11 cellular contexts compared by ENCODE assay signal in the genomic region with DNA sequence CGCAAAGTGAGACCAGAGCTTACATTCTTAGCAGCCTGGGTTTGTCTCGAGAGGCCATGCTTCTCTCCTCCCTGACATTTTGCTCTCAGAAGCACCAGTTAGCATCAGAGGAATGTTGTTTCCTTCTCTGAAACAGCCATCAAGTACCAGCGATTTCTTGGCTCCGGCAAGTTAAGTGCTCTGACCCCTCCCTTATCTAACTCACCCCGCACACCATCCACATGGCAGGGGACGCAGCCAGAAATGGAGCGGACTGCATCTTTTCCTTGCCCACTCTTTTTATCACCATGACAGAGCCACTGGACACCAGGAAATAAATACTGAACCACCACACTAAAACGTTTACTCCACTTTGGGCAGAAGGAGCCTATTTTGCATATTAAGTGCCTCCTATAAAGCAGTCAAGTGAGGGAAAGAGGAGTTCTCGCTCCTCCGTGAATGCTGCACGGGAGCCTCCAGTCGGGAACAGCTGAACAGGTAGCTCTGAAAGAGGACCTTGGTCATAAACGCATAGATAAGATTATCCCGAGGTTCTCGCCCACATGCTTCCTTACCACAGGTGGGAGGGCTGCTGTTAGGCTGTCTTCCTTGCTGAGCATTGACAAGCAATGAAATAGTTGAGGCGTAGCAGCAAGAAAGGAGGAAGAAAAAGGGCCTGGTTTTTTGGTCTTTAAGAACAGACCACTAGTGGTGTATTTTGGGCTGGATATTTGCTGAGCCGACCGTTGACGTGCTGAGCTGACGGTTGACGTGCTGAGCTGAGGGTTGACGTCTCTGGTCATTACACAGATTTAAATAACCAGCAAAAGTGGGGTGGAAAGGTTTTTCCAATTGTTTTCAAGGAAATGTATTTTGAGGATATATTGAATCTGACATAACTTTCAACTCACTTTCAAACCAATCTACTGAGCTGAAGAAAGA.
A peak's percentile ranks its signal among the peaks of the same experiment; 100 is the strongest.
DNase-seq lines count a peak whose midpoint lies in the region; ATAC-seq and TF ChIP-seq lines count a peak whose summit lies in the region.
"Had no signal": no experiment of that assay in that cellular context is flagged by ENCODE, and none has a peak within 500 bp of the region (broad histone marks: within the 10 kb centered on the region; RNA-seq: fewer than 3 reads in every experiment).

No MANE protein-coding gene starts in this region.

- H2AFZ ChIP-seq in neural progenitor cell (replicated peaks): no peak overlapping the region

- H3K36me3 ChIP-seq in cardiac muscle cell (peaks cover 3% of the 10 kb centered on the region), neural progenitor cell (peaks cover 8% of the 10 kb centered on the region)

- H3K4me2 ChIP-seq in neural progenitor cell: peak overlapping the region; percentile 70

- H3K4me1 ChIP-seq in cardiac muscle cell (ENCODE audit: low read depth) (peaks cover 75% of the 10 kb centered on the region), neural progenitor cell (peaks cover 16% of the 10 kb centered on the region)

- H3K27me3 Mint-ChIP-seq in neural progenitor cell (ENCODE audit: insufficient read depth, low read depth): peaks cover 8% of the 10 kb centered on the region
- no peaks in the 10 kb centered on the region for H3K27me3 Mint-ChIP-seq in effector memory CD8-positive, alpha-beta T cell
- H3K27me3 Mint-ChIP-seq: memory B cell had no signal

- no peaks in the 10 kb centered on the region for H3K9me3 Mint-ChIP-seq in neural progenitor cell
- no peaks in the 10 kb centered on the region for H3K9me3 Mint-ChIP-seq in effector memory CD8-positive, alpha-beta T cell
- H3K9me3 Mint-ChIP-seq: memory B cell had no signal

- peaks cover 37% of the 10 kb centered on the region for H3F3A ChIP-seq in neural progenitor cell (ENCODE audit: low read depth)

- no peaks in the 10 kb centered on the region for H3K79me2 ChIP-seq in neural progenitor cell (ENCODE audit: low read depth)

- in situ Hi-C loops in ACHN (cut with HindIII; ENCODE audit: low pct_ligation_motif_present, low pct_unique_long_range_greater_than_20kb, low sequenced_read_pairs): no loop called here

- H3K27me3 ChIP-seq in cardiac muscle cell (no peaks in the 10 kb centered on the region), neural progenitor cell (no peaks in the 10 kb centered on the region)
- H3K27me3 ChIP-seq: BE2C had no signal

- no peaks in the 10 kb centered on the region for H3K9me3 ChIP-seq in cardiac muscle cell (ENCODE audit: low read depth)
- H3K9me3 ChIP-seq in neural progenitor cell (ENCODE audit: low read depth): no peaks in the 10 kb centered on the region
- H3K9me3 ChIP-seq: BE2C had no signal

- TF ChIP-seq CTCF in cardiac muscle cell (IDR thresholded peaks at IDR 0.05; ENCODE audit: low read depth, low read length) (no peak), neural progenitor cell (IDR thresholded peaks at IDR 0.05) (no peak)

- H3K27ac ChIP-seq in cardiac muscle cell (peak overlapping the region; percentile 100), neural progenitor cell (peak overlapping the region; percentile 84)

- H3K4me3 Mint-ChIP-seq in neural progenitor cell: peak overlapping the region; percentile 83
- no peak overlapping the region for H3K4me3 Mint-ChIP-seq in effector memory CD8-positive, alpha-beta T cell

- no peaks in the 10 kb centered on the region for H4K20me1 ChIP-seq in neural progenitor cell (ENCODE audit: low read depth)

- H3K36me3 Mint-ChIP-seq in neural progenitor cell: peaks cover 21% of the 10 kb centered on the region
- H3K36me3 Mint-ChIP-seq in effector memory CD8-positive, alpha-beta T cell (ENCODE audit: insufficient read depth): peaks cover 56% of the 10 kb centered on the region

- ATAC-seq in effector memory CD8-positive, alpha-beta T cell (replicated peaks): no peak

- H3K27ac Mint-ChIP-seq in neural progenitor cell: no peak overlapping the region
- H3K27ac Mint-ChIP-seq in effector memory CD8-positive, alpha-beta T cell: peak overlapping the region in 1 of 2 donors; percentile 94

- DNase-seq in ACHN: peak; percentile 62
- DNase-seq in SW480 (ENCODE audit: low spot score): peak; percentile 21
- peak; percentile 44 to 90 for DNase-seq in cardiac muscle cell (ENCODE audit: low read depth in 1 of 2, low spot score in 1 of 2)
- peak; percentile 16 for DNase-seq in neural progenitor cell (ENCODE audit: low spot score)
- DNase-seq in stimulated activated CD4-positive, alpha-beta T cell treated with anti-CD3 and anti-CD28 coated beads, Interleukin-4, amount 100 ng/mL, for 4 hours: no peak
- DNase-seq in activated naive CD4-positive, alpha-beta T cell (lab: John Stamatoyannopoulos, UW): no peak
- no peak for DNase-seq in effector memory CD8-positive, alpha-beta T cell
- no peak for DNase-seq in DMS79 (lab: John Stamatoyannopoulos, UW)
- DNase-seq: activated CD8-positive, alpha-beta memory T cell treated with anti-CD3 and anti-CD28 coated beads for 24 hours had no signal

- peak overlapping the region; percentile 16 for H3K4me3 ChIP-seq in cardiac muscle cell
- no peak overlapping the region for H3K4me3 ChIP-seq in neural progenitor cell

- H3K9ac ChIP-seq in neural progenitor cell: no peak overlapping the region

- peaks cover 29% of the 10 kb centered on the region for H3K4me1 Mint-ChIP-seq in neural progenitor cell
- H3K4me1 Mint-ChIP-seq in effector memory CD8-positive, alpha-beta T cell (ENCODE audit: low read depth in 2 of 2): peaks cover 15 to 16% of the 10 kb centered on the region in 2 donors

Comparison
In these comparisons a context has a peak if more than half of its experiments do, and no peak if none do; other contexts are left out.
1. DNase-seq: peak in ACHN (single experiment), SW480 (single experiment), cardiac muscle cell (2 of 2) and neural progenitor cell (single experiment); none in stimulated activated CD4-positive, alpha-beta T cell treated with anti-CD3 and anti-CD28 coated beads, Interleukin-4, amount 100 ng/mL, for 4 hours (0 of 2), activated naive CD4-positive, alpha-beta T cell (0 of 4), effector memory CD8-positive, alpha-beta T cell (0 of 3) and DMS79 (single experiment).